Comparison of ENCODE assay signal across 9 cellular contexts in the genomic region with DNA sequence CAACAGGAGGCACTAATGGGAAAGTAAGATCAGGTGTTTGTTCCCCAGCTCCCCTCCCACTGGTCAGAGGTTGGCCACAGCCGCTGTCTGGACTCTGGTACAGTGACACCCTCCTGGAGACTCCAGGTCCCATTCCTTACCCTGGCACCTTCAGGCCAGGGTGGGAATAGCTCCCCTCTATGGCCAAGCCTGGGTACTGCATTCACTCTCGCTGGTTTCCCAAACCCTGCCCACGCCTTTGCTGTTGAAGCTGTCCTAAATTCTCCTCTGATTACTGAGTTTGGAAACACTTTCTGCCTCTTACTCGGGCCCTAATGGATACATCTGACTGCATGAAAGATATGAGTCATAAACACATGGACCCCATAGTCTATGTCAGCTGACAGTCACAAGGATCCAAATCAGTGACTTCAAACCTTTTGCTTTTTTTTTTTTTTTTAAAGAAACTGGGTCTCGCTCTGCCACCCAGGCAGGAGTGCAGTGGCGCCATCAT. TPM values are rescaled to one million over a fixed set of nuclear protein-coding genes. Genes with fewer than 3 reads are reported as not detected.
A peak's percentile ranks its signal among the peaks of the same experiment; 100 is the strongest.
DNase-seq lines count a peak whose midpoint lies in the region; ATAC-seq and TF ChIP-seq lines count a peak whose summit lies in the region.
"Had no signal": no experiment of that assay in that cellular context is flagged by ENCODE, and none has a peak within 500 bp of the region (broad histone marks: within the 10 kb centered on the region; RNA-seq: fewer than 3 reads in every experiment).

No MANE protein-coding gene starts in this region.

- no peak for TF ChIP-seq POLR2A in lower leg skin (IDR thresholded peaks at IDR 0.05)

- peak; percentile 49 for DNase-seq in ACHN
- no peak for DNase-seq in GM10266 (ENCODE audit: extremely low spot score)
- peak; percentile 52 for DNase-seq in RPMI7951 (ENCODE audit: low read depth)
- DNase-seq in iPS DF 4.7 (ENCODE audit: extremely low read depth, low spot score), result peak; percentile 68
- DNase-seq in lower leg skin (ENCODE audit: low spot score in 2 of 2), result no peak
- DNase-seq in NCI-H2029 (lab: John Stamatoyannopoulos, UW), result no peak

- WGBS in lower leg skin, 2 donors, result 46 to 50% methylated on average over 6 of the region's 6 CpGs

- TF ChIP-seq CTCF in GM10266 (IDR thresholded peaks at IDR 0.05; ENCODE audit: control insufficient read depth, insufficient read depth, low read depth, missing control alignments), result peak; percentile 42
- TF ChIP-seq CTCF in lower leg skin (IDR thresholded peaks at IDR 0.05), result no peak

- in situ Hi-C loops in ACHN (cut with HindIII; ENCODE audit: low pct_ligation_motif_present, low pct_unique_long_range_greater_than_20kb, low sequenced_read_pairs), result no loop called here

- ATAC-seq in HG02623 (IDR thresholded peaks at IDR 0.05; ENCODE audit: unreplicated experiment), result no peak
- no peak for ATAC-seq in HG03159 (IDR thresholded peaks at IDR 0.05; ENCODE audit: unreplicated experiment)

- no peak overlapping the region for H3K4me3 ChIP-seq in lower leg skin (ENCODE audit: low read depth, poor library complexity, severe bottlenecking)

- intact Hi-C loops in lower leg skin (cut with DNase I; ENCODE audit: low total_unique reads), result no loop called here

RNA-seq across cellular contexts. Expression of a gene that starts 17.9 kb away (rescaled TPM):
- not detected in 2 replicates for total RNA-seq in RPMI7951 (2014; rRNA removed; shearing (Covaris generic))
- total RNA-seq in lower leg skin, result under 1 TPM; 0.03 to 0.38 (median 0.08) TPM
- total RNA-seq: mesenteric fat pad had no signal

RNA-seq across cellular contexts. Expression of a gene that starts 47.4 kb away (rescaled TPM):
- 6.1 and 6.6 TPM in 2 replicates for total RNA-seq in RPMI7951 (2014; rRNA removed; shearing (Covaris generic))
- total RNA-seq in lower leg skin, result 10 to 100 TPM in 3 of 4 donors, 1 to 10 TPM in 1; 8.1 to 17.0 (median 15.8) TPM

Comparison
In these comparisons a context has a peak if more than half of its experiments do, and no peak if none do; other contexts are left out.
1. DNase-seq: peak in ACHN (single experiment), RPMI7951 (single experiment) and iPS DF 4.7 (single experiment); none in GM10266 (single experiment), lower leg skin (0 of 2) and NCI-H2029 (single experiment).